Comparison of ENCODE assay signal across 10 cellular contexts in the genomic region with DNA sequence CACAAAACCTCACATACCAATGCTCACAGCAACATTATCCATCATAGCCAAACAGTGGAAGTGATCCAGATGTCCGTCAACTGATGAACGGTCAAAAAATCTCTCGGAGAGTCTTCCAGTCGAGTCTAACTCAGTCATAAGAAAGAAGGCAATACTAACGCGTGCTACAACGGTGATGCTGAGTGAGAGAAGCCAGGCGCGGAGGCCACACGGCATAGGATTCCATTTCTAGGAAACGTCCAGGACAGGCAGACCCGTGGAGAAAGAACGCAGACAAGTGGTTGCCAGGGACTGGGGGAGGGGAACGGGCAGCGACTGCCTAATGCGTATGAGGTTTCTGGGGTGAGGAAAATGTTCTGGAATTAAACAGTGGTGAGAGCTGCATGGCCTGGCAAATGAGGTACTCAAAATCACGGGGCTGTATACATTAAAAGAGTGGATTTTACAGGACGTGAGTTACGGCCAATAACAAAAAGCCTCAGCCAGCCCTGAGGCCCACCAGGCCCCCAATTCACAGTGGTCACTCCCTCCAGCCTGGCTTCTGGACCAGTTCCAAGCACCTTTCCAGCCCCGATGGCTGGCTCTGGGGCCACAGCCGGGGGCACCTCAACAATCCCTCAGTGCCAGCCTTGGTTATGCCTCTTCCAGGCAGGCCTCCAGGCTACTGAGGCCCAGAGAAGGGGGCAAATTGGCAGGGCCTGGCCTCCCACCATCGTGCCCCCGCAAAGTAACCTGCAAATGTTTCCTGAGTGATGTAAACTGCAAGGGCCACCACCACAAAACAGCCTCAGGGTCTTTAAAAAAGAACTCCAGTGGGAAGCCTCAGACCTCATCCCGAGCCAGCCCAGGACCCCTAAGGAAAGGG. TPM values are rescaled to one million over a fixed set of nuclear protein-coding genes. Genes with fewer than 3 reads are reported as not detected.
A peak's percentile ranks its signal among the peaks of the same experiment; 100 is the strongest.
DNase-seq lines count a peak whose midpoint lies in the region; ATAC-seq and TF ChIP-seq lines count a peak whose summit lies in the region.
"Had no signal": no experiment of that assay in that cellular context is flagged by ENCODE, and none has a peak within 500 bp of the region (broad histone marks: within the 10 kb centered on the region; RNA-seq: fewer than 3 reads in every experiment).

No MANE protein-coding gene starts in this region.

- H3K27me3 ChIP-seq in heart left ventricle (peaks cover 0 to 29% (median 0%) of the 10 kb centered on the region in 9 donors), neural progenitor cell (peaks cover 21% of the 10 kb centered on the region), aorta (ENCODE audit: control insufficient read depth in 1 of 2, insufficient read depth in 2 of 2, low read length in 1 of 2) (no peaks in the 10 kb centered on the region)

- intact Hi-C loops in natural killer cell (cut with micrococcal nuclease) = no loop called here
- intact Hi-C loops in heart left ventricle (cut with DNase I) = loop anchor here in 2 of 10 donors (1.0 to 10.0 kb wide), 2 partner anchors 156 to 379 kb away; partner anchors contain the start of gene ZNF678 (in 1 of the 2)
- intact Hi-C loops in aorta (cut with DNase I) = no loop called here

- H3K27me3 Mint-ChIP-seq in natural killer cell (ENCODE audit: low read depth in 2 of 2) (peaks cover 22 to 39% of the 10 kb centered on the region in 2 donors), neural progenitor cell (ENCODE audit: insufficient read depth, low read depth) (peaks cover 4% of the 10 kb centered on the region)
- peaks cover 19 to 22% of the 10 kb centered on the region in 2 donors for H3K27me3 Mint-ChIP-seq in natural killer cell treated with Interleukin-12 subunit alpha and Interleukin-12 subunit beta and Interleukin-15 and Interleukin-18, amount 100 ng/mL, for 72 hours
- peaks cover 13% of the 10 kb centered on the region for H3K27me3 Mint-ChIP-seq in activated naive CD8-positive, alpha-beta T cell treated with anti-CD3 and anti-CD28 coated beads, Interleukin-2, amount 50 U/mL, for 24 hours

- peaks cover 14% of the 10 kb centered on the region for H4K20me1 ChIP-seq in neural progenitor cell (ENCODE audit: low read depth)

- no peaks in the 10 kb centered on the region for H3K9me3 Mint-ChIP-seq in natural killer cell
- H3K9me3 Mint-ChIP-seq in natural killer cell treated with Interleukin-12 subunit alpha and Interleukin-12 subunit beta and Interleukin-15 and Interleukin-18, amount 100 ng/mL, for 72 hours = no peaks in the 10 kb centered on the region
- H3K9me3 Mint-ChIP-seq in neural progenitor cell = no peaks in the 10 kb centered on the region
- H3K9me3 Mint-ChIP-seq in activated naive CD8-positive, alpha-beta T cell treated with anti-CD3 and anti-CD28 coated beads, Interleukin-2, amount 50 U/mL, for 24 hours = no peaks in the 10 kb centered on the region
- H3K9me3 Mint-ChIP-seq: activated naive CD4-positive, alpha-beta T cell treated with anti-CD3 and anti-CD28 coated beads, Interleukin-2, amount 50 U/mL, for 24 hours; naive thymus-derived CD8-positive, alpha-beta T cell had no signal

- H3K27ac Mint-ChIP-seq in natural killer cell = no peak overlapping the region
- no peak overlapping the region for H3K27ac Mint-ChIP-seq in natural killer cell treated with Interleukin-12 subunit alpha and Interleukin-12 subunit beta and Interleukin-15 and Interleukin-18, amount 100 ng/mL, for 72 hours
- peak overlapping the region; percentile 39 for H3K27ac Mint-ChIP-seq in neural progenitor cell
- H3K27ac Mint-ChIP-seq in activated naive CD8-positive, alpha-beta T cell treated with anti-CD3 and anti-CD28 coated beads, Interleukin-2, amount 50 U/mL, for 24 hours = no peak overlapping the region
- H3K27ac Mint-ChIP-seq: activated naive CD4-positive, alpha-beta T cell treated with anti-CD3 and anti-CD28 coated beads, Interleukin-2, amount 50 U/mL, for 24 hours had no signal

- peak; percentile 12 for DNase-seq in natural killer cell
- no peak for DNase-seq in natural killer cell treated with Interleukin-12 subunit alpha and Interleukin-12 subunit beta and Interleukin-15 and Interleukin-18, amount 100 ng/mL, for 72 hours (ENCODE audit: low spot score)
- DNase-seq in heart left ventricle = peak in 4 of 5 donors; percentile 72 to 89 (median 76)
- no peak for DNase-seq in neural progenitor cell (ENCODE audit: low spot score)
- DNase-seq in aorta = peak; percentile 36 to 52
- DNase-seq in T-helper 1 cell = no peak
- DNase-seq in activated naive CD8-positive, alpha-beta T cell treated with anti-CD3 and anti-CD28 coated beads, Interleukin-2, amount 50 U/mL, for 24 hours = no peak
- DNase-seq in activated CD4-positive, CD25-positive, alpha-beta regulatory T cell (lab: John Stamatoyannopoulos, UW) = no peak

- no peak overlapping the region for H2AFZ ChIP-seq in neural progenitor cell (replicated peaks)

- H3K27ac ChIP-seq in heart left ventricle (peak overlapping the region in 9 of 12 donors; percentile 34 to 95 (median 89)), neural progenitor cell (no peak overlapping the region), aorta (ENCODE audit: low read depth in 1 of 2, low read length in 2 of 2) (no peak overlapping the region)

- no peaks in the 10 kb centered on the region for H3K36me3 ChIP-seq in heart left ventricle
- H3K36me3 ChIP-seq in neural progenitor cell = no peaks in the 10 kb centered on the region
- no peaks in the 10 kb centered on the region for H3K36me3 ChIP-seq in aorta (ENCODE audit: control insufficient read depth in 1 of 2, insufficient read depth in 2 of 2, low read length in 1 of 2)

- H3K4me3 Mint-ChIP-seq in natural killer cell (no peak overlapping the region), neural progenitor cell (peak overlapping the region; percentile 24)
- H3K4me3 Mint-ChIP-seq in natural killer cell treated with Interleukin-12 subunit alpha and Interleukin-12 subunit beta and Interleukin-15 and Interleukin-18, amount 100 ng/mL, for 72 hours = no peak overlapping the region
- no peak overlapping the region for H3K4me3 Mint-ChIP-seq in activated naive CD8-positive, alpha-beta T cell treated with anti-CD3 and anti-CD28 coated beads, Interleukin-2, amount 50 U/mL, for 24 hours
- H3K4me3 Mint-ChIP-seq: activated naive CD4-positive, alpha-beta T cell treated with anti-CD3 and anti-CD28 coated beads, Interleukin-2, amount 50 U/mL, for 24 hours had no signal

- WGBS in heart left ventricle, 4 donors = 56 to 82% (median 65%) methylated on average over 21 to 24 of the region's 24 CpGs
- WGBS in aorta, 2 donors = 73 to 82% methylated on average over 24 of the region's 24 CpGs

- H3K4me2 ChIP-seq in neural progenitor cell = no peak overlapping the region

- peaks cover 0 to 61% (median 33%) of the 10 kb centered on the region in 12 donors for H3K4me1 ChIP-seq in heart left ventricle
- peaks cover 5% of the 10 kb centered on the region for H3K4me1 ChIP-seq in neural progenitor cell
- no peaks in the 10 kb centered on the region for H3K4me1 ChIP-seq in aorta (ENCODE audit: control insufficient read depth in 1 of 2, insufficient read depth in 2 of 2, low read length in 2 of 2)

- no peak for TF ChIP-seq POLR2A in heart left ventricle (IDR thresholded peaks at IDR 0.05)

- ATAC-seq in natural killer cell (no peak), heart left ventricle (peak; percentile 34 to 74 (median 64)), aorta (ENCODE audit: low FRiP score) (no peak)
- no peak for ATAC-seq in natural killer cell treated with Interleukin-12 subunit alpha and Interleukin-12 subunit beta and Interleukin-15 and Interleukin-18, amount 100 ng/mL, for 72 hours
- ATAC-seq in activated naive CD8-positive, alpha-beta T cell treated with anti-CD3 and anti-CD28 coated beads, Interleukin-2, amount 50 U/mL, for 24 hours = no peak
- ATAC-seq: naive thymus-derived CD8-positive, alpha-beta T cell had no signal

- H3K36me3 Mint-ChIP-seq in natural killer cell = no peaks in the 10 kb centered on the region
- H3K36me3 Mint-ChIP-seq in natural killer cell treated with Interleukin-12 subunit alpha and Interleukin-12 subunit beta and Interleukin-15 and Interleukin-18, amount 100 ng/mL, for 72 hours = no peaks in the 10 kb centered on the region
- H3K36me3 Mint-ChIP-seq in neural progenitor cell = no peaks in the 10 kb centered on the region
- no peaks in the 10 kb centered on the region for H3K36me3 Mint-ChIP-seq in activated naive CD8-positive, alpha-beta T cell treated with anti-CD3 and anti-CD28 coated beads, Interleukin-2, amount 50 U/mL, for 24 hours (ENCODE audit: low read depth)
- H3K36me3 Mint-ChIP-seq: activated naive CD4-positive, alpha-beta T cell treated with anti-CD3 and anti-CD28 coated beads, Interleukin-2, amount 50 U/mL, for 24 hours; naive thymus-derived CD8-positive, alpha-beta T cell had no signal

- TF ChIP-seq CTCF in natural killer cell (IDR thresholded peaks at IDR 0.05) (no peak), heart left ventricle (IDR thresholded peaks at IDR 0.05) (no peak), neural progenitor cell (IDR thresholded peaks at IDR 0.05) (no peak)

- H3K9me3 ChIP-seq in heart left ventricle = no peaks in the 10 kb centered on the region
- no peaks in the 10 kb centered on the region for H3K9me3 ChIP-seq in neural progenitor cell (ENCODE audit: low read depth)
- H3K9me3 ChIP-seq in aorta (ENCODE audit: control insufficient read depth, low read length) = no peaks in the 10 kb centered on the region

- no peak overlapping the region for H3K9ac ChIP-seq in neural progenitor cell

- H3K79me2 ChIP-seq in neural progenitor cell (ENCODE audit: low read depth) = no peaks in the 10 kb centered on the region

- H3K4me1 Mint-ChIP-seq in natural killer cell (peaks cover 8 to 16% of the 10 kb centered on the region in 2 donors), neural progenitor cell (peaks cover 23% of the 10 kb centered on the region)
- H3K4me1 Mint-ChIP-seq in natural killer cell treated with Interleukin-12 subunit alpha and Interleukin-12 subunit beta and Interleukin-15 and Interleukin-18, amount 100 ng/mL, for 72 hours (ENCODE audit: low read depth in 2 of 2) = peaks cover 6% of the 10 kb centered on the region in 2 donors
- H3K4me1 Mint-ChIP-seq in activated naive CD8-positive, alpha-beta T cell treated with anti-CD3 and anti-CD28 coated beads, Interleukin-2, amount 50 U/mL, for 24 hours = peaks cover 8% of the 10 kb centered on the region

- H3K4me3 ChIP-seq in heart left ventricle (peak overlapping the region in 5 of 12 donors; percentile 22 to 45 (median 34)), neural progenitor cell (no peak overlapping the region), aorta (ENCODE audit: low read length in 2 of 2) (no peak overlapping the region)

- H3F3A ChIP-seq in neural progenitor cell (ENCODE audit: low read depth) = peaks cover 14% of the 10 kb centered on the region

RNA-seq across cellular contexts. Expression of gene WNT9A, which starts 3.4 kb away (rescaled TPM):
- total RNA-seq in natural killer cell = not detected
- under 1 TPM in 1 of 2 donors, not detected in 1; 0.11 TPM for total RNA-seq in natural killer cell treated with Interleukin-12 subunit alpha and Interleukin-12 subunit beta and Interleukin-15 and Interleukin-18, amount 100 ng/mL, for 72 hours
- 10 to 100 TPM in 4 of 9 donors, 1 to 10 TPM in 4, under 1 TPM in 1; 0.54 to 29.8 (median 2.5) TPM for total RNA-seq in heart left ventricle
- 1 to 10 TPM in 1 of 2 donors, under 1 TPM in 1; 0.54 to 1.3 TPM for polyA plus RNA-seq in heart left ventricle
- 1.4 and 2.7 TPM in 2 replicates for total RNA-seq in neural progenitor cell (ENCODE audit: low replicate concordance)
- total RNA-seq in aorta = 1 to 10 TPM in 1 of 2 donors, under 1 TPM in 1; 0.94 to 3.5 TPM
- polyA plus RNA-seq in aorta = under 1 TPM; 0.13 to 0.38 TPM
- total RNA-seq: naive thymus-derived CD8-positive, alpha-beta T cell had no signal
- polyA plus RNA-seq: naive thymus-derived CD8-positive, alpha-beta T cell had no signal

Comparison
In these comparisons a context has a peak if more than half of its experiments do, and no peak if none do; other contexts are left out.
1. DNase-seq: peak in natural killer cell (single experiment), heart left ventricle (4 of 5) and aorta (2 of 2); none in natural killer cell treated with Interleukin-12 subunit alpha and Interleukin-12 subunit beta and Interleukin-15 and Interleukin-18, amount 100 ng/mL, for 72 hours (single experiment), neural progenitor cell (single experiment), T-helper 1 cell (0 of 5), activated naive CD8-positive, alpha-beta T cell treated with anti-CD3 and anti-CD28 coated beads, Interleukin-2, amount 50 U/mL, for 24 hours (single experiment) and activated CD4-positive, CD25-positive, alpha-beta regulatory T cell (0 of 4).
2. ATAC-seq: peak in heart left ventricle (4 of 4); none in natural killer cell (0 of 3), natural killer cell treated with Interleukin-12 subunit alpha and Interleukin-12 subunit beta and Interleukin-15 and Interleukin-18, amount 100 ng/mL, for 72 hours (0 of 2), aorta (single experiment) and activated naive CD8-positive, alpha-beta T cell treated with anti-CD3 and anti-CD28 coated beads, Interleukin-2, amount 50 U/mL, for 24 hours (single experiment).
3. H3K27ac ChIP-seq: peak in heart left ventricle (9 of 12); none in neural progenitor cell (single experiment) and aorta (0 of 2).